In genomic region chr5:132840896-132841818, GRCh38 we compare ENCODE assay signal across 12 cellular contexts. TPM values are rescaled to one million over a fixed set of nuclear protein-coding genes. Genes with fewer than 3 reads are reported as not detected.
A peak's percentile ranks its signal among the peaks of the same experiment; 100 is the strongest.
DNase-seq lines count a peak whose midpoint lies in the region; ATAC-seq and TF ChIP-seq lines count a peak whose summit lies in the region.
"Had no signal": no experiment of that assay in that cellular context is flagged by ENCODE, and none has a peak within 500 bp of the region (broad histone marks: within the 10 kb centered on the region; RNA-seq: fewer than 3 reads in every experiment).

No MANE protein-coding gene starts in this region.

- H3F3A ChIP-seq in PC-3 (ENCODE audit: low read length, unreplicated experiment), result no peaks in the 10 kb centered on the region

- H3K36me3 ChIP-seq in PC-3 (ENCODE audit: low read depth, low read length), result no peaks in the 10 kb centered on the region
- H3K36me3 ChIP-seq in prostate gland, result no peaks in the 10 kb centered on the region
- H3K36me3 ChIP-seq: thoracic aorta had no signal

- TF ChIP-seq CTCF in PC-3 (conservative IDR thresholded peaks at IDR 0.05; ENCODE audit: low read depth, low read length), result no peak
- no peak for TF ChIP-seq CTCF in prostate gland (IDR thresholded peaks at IDR 0.05)

- H3K4me3 ChIP-seq in PC-3 (ENCODE audit: low read length), result no peak overlapping the region
- no peak overlapping the region for H3K4me3 ChIP-seq in prostate gland
- H3K4me3 ChIP-seq: thoracic aorta had no signal

- no TSS peak for BruUV-seq in PC-3 (replicated peaks; lab: Mats Ljungman, UMichigan)

- no peaks in the 10 kb centered on the region for H3K9me2 ChIP-seq in PC-3 (replicated peaks; ENCODE audit: low read length)

- H3K4me1 ChIP-seq in PC-3 (ENCODE audit: insufficient read depth, low read length) (peaks cover 32% of the 10 kb centered on the region), prostate gland (replicated peaks) (peaks cover 9% of the 10 kb centered on the region)

- H4K20me1 ChIP-seq in PC-3 (ENCODE audit: low read length), result no peaks in the 10 kb centered on the region

- CTCF ChIA-PET in PC-3 (lab: Charles Lee), result no interaction called here

- TF ChIP-seq POLR2A in prostate gland (IDR thresholded peaks at IDR 0.05), result no peak

- no peak overlapping the region for H3K4me2 ChIP-seq in PC-3 (ENCODE audit: low read length)

- H3K79me2 ChIP-seq in PC-3 (ENCODE audit: low read length), result no peaks in the 10 kb centered on the region

- 68% methylated on average over 5 of the region's 5 CpGs for WGBS in prostate gland

- H3K27ac ChIP-seq in PC-3 (ENCODE audit: low read length) (no peak overlapping the region), prostate gland (peak overlapping the region; percentile 91 to 98)
- H3K27ac ChIP-seq: thoracic aorta had no signal

- ATAC-seq in PC-3 (no peak), esophagus mucosa (peak; percentile 46), GM21390 (IDR thresholded peaks at IDR 0.05; ENCODE audit: unreplicated experiment) (no peak), GM19035 (IDR thresholded peaks at IDR 0.05; ENCODE audit: unreplicated experiment) (no peak), GM18861 (IDR thresholded peaks at IDR 0.05; ENCODE audit: unreplicated experiment) (no peak)

- H3K9me3 ChIP-seq in PC-3 (ENCODE audit: low read length) (no peaks in the 10 kb centered on the region), prostate gland (no peaks in the 10 kb centered on the region)
- H3K9me3 ChIP-seq: thoracic aorta had no signal

- H3K9ac ChIP-seq in PC-3 (ENCODE audit: low read length), result no peak overlapping the region

- intact Hi-C loops in PC-3 (cut with micrococcal nuclease) (no loop called here), prostate gland (cut with DNase I) (no loop called here)

- no peak overlapping the region; the same call in 1 of the 2 replicates for H2AFZ ChIP-seq in PC-3 (ENCODE audit: low read length)

- POLR2A ChIA-PET in PC-3 (lab: Charles Lee; ENCODE audit: unreplicated experiment), result no interaction called here

- DNase-seq in H4 (ENCODE audit: low spot score) (peak; percentile 75), PC-3 (peak; percentile 10), prostate gland (ENCODE audit: low spot score) (no peak), epidermal melanocyte (ENCODE audit: insufficient read length, low spot score) (no peak)
- DNase-seq: DMS53; stimulated activated CD4-positive, alpha-beta T cell treated with anti-CD3 and anti-CD28 coated beads, Interleukin-1b, Interleukin-23, amount 100 ng/mL, for 48 hours; SW 1271 had no signal

- H3K27me3 ChIP-seq in PC-3 (ENCODE audit: low read length), result no peaks in the 10 kb centered on the region
- H3K27me3 ChIP-seq in prostate gland (replicated peaks; ENCODE audit: insufficient read depth), result no peaks in the 10 kb centered on the region

RNA-seq across cellular contexts. Expression of gene SHROOM1, which starts 10.7 kb away (rescaled TPM):
- total RNA-seq in H4 (2014; rRNA removed; shearing (Covaris generic)), result 0.91 and 9.0 TPM in 2 replicates
- 13.6 and 15.7 TPM in 2 replicates for total RNA-seq in PC-3 (2014; rRNA removed)
- total RNA-seq in esophagus mucosa, result 6.9 TPM
- total RNA-seq in prostate gland, result 100 to 1,000 TPM in 1 of 2 donors, 10 to 100 TPM in 1; 62.1 to 364 TPM

RNA-seq across cellular contexts. Expression of gene GDF9, which starts 25.1 kb away (rescaled TPM):
- 0.04 and 0.19 TPM in 2 replicates for total RNA-seq in H4 (2014; rRNA removed; shearing (Covaris generic))
- total RNA-seq in PC-3 (2014; rRNA removed), result not detected in 2 replicates
- 0.36 TPM for total RNA-seq in esophagus mucosa
- 1 to 10 TPM in 1 of 2 donors, under 1 TPM in 1; 0.09 to 3.2 TPM for total RNA-seq in prostate gland
- total RNA-seq: thoracic aorta had no signal

RNA-seq across cellular contexts. Expression of gene UQCRQ, which starts 25.3 kb away (rescaled TPM):
- total RNA-seq in H4 (2014; rRNA removed; shearing (Covaris generic)), result 534 and 752 TPM in 2 replicates
- 190 and 198 TPM in 2 replicates for total RNA-seq in PC-3 (2014; rRNA removed)
- 509 TPM for total RNA-seq in esophagus mucosa
- total RNA-seq in prostate gland, result 100 to 1,000 TPM; 201 to 223 TPM

RNA-seq across cellular contexts. Expression of gene SOWAHA, which starts 28.1 kb away (rescaled TPM):
- total RNA-seq in H4 (2014; rRNA removed; shearing (Covaris generic)), result 0.08 TPM in 1 of 2 replicates, not detected in the other
- total RNA-seq in PC-3 (2014; rRNA removed), result 0.04 TPM in 1 of 2 replicates, not detected in the other
- total RNA-seq in esophagus mucosa, result 0.04 TPM
- 10 to 100 TPM in 1 of 2 donors, 1 to 10 TPM in 1; 4.1 to 16.7 TPM for total RNA-seq in prostate gland

RNA-seq across cellular contexts. Expression of gene LEAP2, which starts 32.3 kb away (rescaled TPM):
- 0.08 and 0.25 TPM in 2 replicates for total RNA-seq in H4 (2014; rRNA removed; shearing (Covaris generic))
- total RNA-seq in PC-3 (2014; rRNA removed) (0.36 TPM in 1 of 2 replicates, not detected in the other), esophagus mucosa (0.68 TPM), prostate gland (1 to 10 TPM in 1 of 2 donors, under 1 TPM in 1; 0.32 to 1.4 TPM)

Comparison
In these comparisons a context has a peak if more than half of its experiments do, and no peak if none do; other contexts are left out.
1. DNase-seq: peak in H4 (single experiment) and PC-3 (single experiment); none in prostate gland (single experiment) and epidermal melanocyte (single experiment).